ENCODE assay signal across 8 cellular contexts in genomic region chr6:52394251-52394666, GRCh38. TPM values are rescaled to one million over a fixed set of nuclear protein-coding genes. Genes with fewer than 3 reads are reported as not detected.
A peak's percentile ranks its signal among the peaks of the same experiment; 100 is the strongest.
DNase-seq lines count a peak whose midpoint lies in the region; ATAC-seq lines count a peak whose summit lies in the region.
"Had no signal": no experiment of that assay in that cellular context is flagged by ENCODE, and none has a peak within 500 bp of the region (broad histone marks: within the 10 kb centered on the region; RNA-seq: fewer than 3 reads in every experiment).

No MANE protein-coding gene starts in this region.

- peak overlapping the region; percentile 89 for H3K27ac ChIP-seq in naive thymus-derived CD4-positive, alpha-beta T cell (ENCODE audit: low read depth, low read length)
- H3K27ac ChIP-seq: SK-N-MC had no signal

- H3K4me1 ChIP-seq in naive thymus-derived CD4-positive, alpha-beta T cell (ENCODE audit: control insufficient read depth in 2 of 2, insufficient read depth in 2 of 2, low read length in 2 of 2) = peaks cover 88 to 94% of the 10 kb centered on the region in 2 donors

- POLR2A ChIA-PET in naive thymus-derived CD4-positive, alpha-beta T cell (lab: Charles Lee) = interaction anchor here (0.6 to 1.5 kb wide), 5 partner anchors 22 to 109 kb away, joined by 3 read pairs; partner anchors contain the start of gene PAQR8

- peaks cover 55 to 99% (median 89%) of the 10 kb centered on the region in 7 donors for H3K4me1 Mint-ChIP-seq in naive thymus-derived CD4-positive, alpha-beta T cell

- H3K27me3 Mint-ChIP-seq in naive thymus-derived CD4-positive, alpha-beta T cell = peaks cover 0 to 9% (median 0%) of the 10 kb centered on the region in 5 donors

- CTCF ChIA-PET in naive thymus-derived CD4-positive, alpha-beta T cell (lab: Charles Lee) = interaction anchor here (0.9 to 1.1 kb wide), 2 partner anchors 13 to 23 kb away, joined by 3 read pairs; no protein-coding TSS in a partner anchor

- peak overlapping the region; percentile 35 for H3K4me3 ChIP-seq in naive thymus-derived CD4-positive, alpha-beta T cell (ENCODE audit: low read length)
- H3K4me3 ChIP-seq: SK-N-MC had no signal

- H3K27ac Mint-ChIP-seq in naive thymus-derived CD4-positive, alpha-beta T cell = peak overlapping the region; percentile 92 to 100 (median 98)

- intact Hi-C loops in naive thymus-derived CD4-positive, alpha-beta T cell (cut with micrococcal nuclease) = loop anchor here (1.0 to 10.0 kb wide), 7 partner anchors 110 to 1151 kb away; partner anchors contain the start of genes GSTA4 (in 2 of the 2), GCLC (in 1 of the 2) and MCM3 (in 1 of the 2)

- peaks cover 0 to 26% (median 10%) of the 10 kb centered on the region in 5 donors for H3K36me3 Mint-ChIP-seq in naive thymus-derived CD4-positive, alpha-beta T cell

- H3K9me3 ChIP-seq in naive thymus-derived CD4-positive, alpha-beta T cell (ENCODE audit: control insufficient read depth in 2 of 3, low read length in 3 of 3) = no peaks in the 10 kb centered on the region

- peak in 7 of 9 donors; percentile 32 to 71 (median 48) for DNase-seq in naive thymus-derived CD4-positive, alpha-beta T cell
- DNase-seq in superior temporal gyrus (ENCODE audit: extremely low spot score) (no peak), NCI-H526 (lab: John Stamatoyannopoulos, UW) (no peak)
- no peak for DNase-seq in effector CD8-positive, alpha-beta T cell (lab: John Stamatoyannopoulos, UW)

- ATAC-seq in GM19023 (IDR thresholded peaks at IDR 0.05; ENCODE audit: unreplicated experiment) (peak; percentile 45), GM21786 (IDR thresholded peaks at IDR 0.05; ENCODE audit: unreplicated experiment) (peak; percentile 42), HG03460 (IDR thresholded peaks at IDR 0.05; ENCODE audit: unreplicated experiment) (peak; percentile 49)
- ATAC-seq in naive thymus-derived CD4-positive, alpha-beta T cell = peak; percentile 58

- H3K36me3 ChIP-seq in naive thymus-derived CD4-positive, alpha-beta T cell (ENCODE audit: control insufficient read depth in 2 of 3, insufficient read depth in 3 of 3, low read length in 3 of 3) = no peaks in the 10 kb centered on the region

- peaks cover 0 to 13% (median 2%) of the 10 kb centered on the region in 11 donors for H3K9me3 Mint-ChIP-seq in naive thymus-derived CD4-positive, alpha-beta T cell

- peak overlapping the region; percentile 47 to 81 (median 76) for H3K4me3 Mint-ChIP-seq in naive thymus-derived CD4-positive, alpha-beta T cell

- H3K27me3 ChIP-seq in naive thymus-derived CD4-positive, alpha-beta T cell (ENCODE audit: control insufficient read depth in 2 of 2, insufficient read depth in 2 of 2, low read length in 2 of 2) = no peaks in the 10 kb centered on the region

RNA-seq across cellular contexts. Expression of gene EFHC1, which starts 25.9 kb away (rescaled TPM):
- total RNA-seq in naive thymus-derived CD4-positive, alpha-beta T cell = 10 to 100 TPM in 2 of 5 experiments, 1 to 10 TPM in 3; 2.4 to 13.8 (median 6.0) TPM
- polyA plus RNA-seq in naive thymus-derived CD4-positive, alpha-beta T cell = 1 to 10 TPM; 1.9 to 5.2 TPM

RNA-seq across cellular contexts. Expression of gene PAQR8, which starts 32.3 kb away (rescaled TPM):
- 10 to 100 TPM in 3 of 5 experiments, 1 to 10 TPM in 2; 7.5 to 46.2 (median 21.6) TPM for total RNA-seq in naive thymus-derived CD4-positive, alpha-beta T cell
- 10 to 100 TPM; 32.1 to 39.2 TPM for polyA plus RNA-seq in naive thymus-derived CD4-positive, alpha-beta T cell

Comparison
In these comparisons a context has a peak if more than half of its experiments do, and no peak if none do; other contexts are left out.
1. DNase-seq: peak in naive thymus-derived CD4-positive, alpha-beta T cell (7 of 9); none in superior temporal gyrus (single experiment), effector CD8-positive, alpha-beta T cell (single experiment) and NCI-H526 (0 of 2).
2. Peak in every context shown above with its lines, with median percentiles within 50 percentile points of each other: ATAC-seq.